9 cellular contexts compared by ENCODE assay signal in the genomic region with DNA sequence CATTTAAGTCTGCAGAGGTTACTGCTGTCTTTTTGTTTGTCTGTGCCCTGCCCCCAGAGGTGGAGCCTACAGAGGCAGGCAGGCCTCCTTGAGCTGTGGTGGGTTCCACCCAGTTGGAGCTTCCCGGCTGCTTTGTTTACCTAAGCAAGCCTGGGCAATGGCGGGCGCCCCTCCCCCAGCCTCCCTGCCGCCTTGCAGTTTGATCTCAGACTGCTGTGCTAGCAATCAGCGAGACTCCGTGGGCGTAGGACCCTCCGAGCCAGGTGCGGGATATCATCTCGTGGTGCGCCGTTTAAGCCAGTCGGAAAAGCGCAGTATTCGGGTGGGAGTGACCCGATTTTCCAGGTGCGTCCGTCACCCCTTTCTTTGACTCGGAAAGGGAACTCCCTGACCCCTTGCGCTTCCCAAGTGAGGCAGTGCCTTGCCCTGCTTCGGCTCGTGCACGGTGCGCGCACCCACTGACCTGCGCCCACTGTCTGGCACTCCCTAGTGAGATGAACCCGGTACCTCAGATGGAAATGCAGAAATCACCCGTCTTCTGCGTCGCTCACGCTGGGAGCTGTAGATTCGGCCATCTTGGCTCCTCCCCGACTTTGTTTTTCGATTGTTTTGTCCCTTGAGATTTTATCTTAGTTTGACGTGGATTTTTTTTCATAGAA. TPM values are rescaled to one million over a fixed set of nuclear protein-coding genes. Genes with fewer than 3 reads are reported as not detected.
DNase-seq lines count a peak whose midpoint lies in the region; ATAC-seq and TF ChIP-seq lines count a peak whose summit lies in the region.
"Not testable (repeated sequence)": the region's sequence is repeated elsewhere in the genome, so short reads cannot be mapped to it uniquely, and the experiment has no call there.
"Had no signal": no experiment of that assay in that cellular context is flagged by ENCODE, and none has a peak within 500 bp of the region (broad histone marks: within the 10 kb centered on the region; RNA-seq: fewer than 3 reads in every experiment).

No MANE protein-coding gene starts in this region.

- H3K79me2 ChIP-seq in neural progenitor cell (ENCODE audit: low read depth), result peaks cover 48% of the 10 kb centered on the region

- DNase-seq in ACHN, result peak; percentile 35
- DNase-seq in NCI-H1694 (lab: John Stamatoyannopoulos, UW), result peak; percentile 34
- DNase-seq in NCI-H69 (lab: John Stamatoyannopoulos, UW), result peak; percentile 58
- not testable (repeated sequence) for DNase-seq in WTC11 (ENCODE audit: low spot score); neural progenitor cell (ENCODE audit: low spot score)
- peak; percentile 20 for DNase-seq in colonic mucosa

- H3K4me3 ChIP-seq in HEK293 (ENCODE audit: low read depth, low read length), result not testable (repeated sequence)
- H3K4me3 ChIP-seq in colonic mucosa, result peak overlapping the region; percentile 9
- H3K4me3 ChIP-seq in iPS-18a (ENCODE audit: low read length), result peak overlapping the region; percentile 74
- H3K4me3 ChIP-seq in neural progenitor cell, result peak overlapping the region; percentile 54

- not testable (repeated sequence) for H4K20me1 ChIP-seq in neural progenitor cell (ENCODE audit: low read depth)

- CTCF ChIA-PET in HEK293 (lab: Yijun Ruan, JAX), result not testable (repeated sequence)
- CTCF ChIA-PET in WTC11 (lab: Charles Lee), result interaction anchor here (0.6 kb wide), 1 partner anchor 146 kb away, joined by 3 read pairs; no protein-coding TSS in a partner anchor

- H3K4me1 ChIP-seq in HEK293 (ENCODE audit: control insufficient read depth, insufficient read depth, low read length); colonic mucosa; iPS-18a (ENCODE audit: control insufficient read depth, low read depth, low read length): not testable (repeated sequence)
- H3K4me1 ChIP-seq in neural progenitor cell, result peaks cover 12% of the 10 kb centered on the region

- peaks cover 22% of the 10 kb centered on the region for H3K9me3 Mint-ChIP-seq in WTC11
- H3K9me3 Mint-ChIP-seq in neural progenitor cell, result not testable (repeated sequence)

- not testable (repeated sequence) for H3K9me3 ChIP-seq in HEK293 (ENCODE audit: control insufficient read depth, insufficient read depth, low read depth, low read length); colonic mucosa; iPS-18a (ENCODE audit: control insufficient read depth, low read depth, low read length); neural progenitor cell (ENCODE audit: low read depth)

- H3F3A ChIP-seq in neural progenitor cell (ENCODE audit: low read depth), result peaks cover 19% of the 10 kb centered on the region

- peaks cover 43% of the 10 kb centered on the region for H3K4me1 Mint-ChIP-seq in WTC11
- not testable (repeated sequence) for H3K4me1 Mint-ChIP-seq in neural progenitor cell

- not testable (repeated sequence) for H3K27me3 Mint-ChIP-seq in WTC11 (ENCODE audit: low read depth); neural progenitor cell (ENCODE audit: insufficient read depth, low read depth)

- H3K9ac ChIP-seq in colonic mucosa (ENCODE audit: low read depth in 2 of 2, low read length in 2 of 2); neural progenitor cell: not testable (repeated sequence)
- H3K9ac ChIP-seq in iPS-18a (ENCODE audit: low read length), result peak overlapping the region; percentile 85

- not testable (repeated sequence) for H3K27me3 ChIP-seq in colonic mucosa; iPS-18a (ENCODE audit: control insufficient read depth, insufficient read depth, low read length); neural progenitor cell

- peak overlapping the region; percentile 1 for H2AFZ ChIP-seq in neural progenitor cell (replicated peaks)

- not testable (repeated sequence) for H3K36me3 ChIP-seq in HEK293 (ENCODE audit: control insufficient read depth in 2 of 2, insufficient read depth in 1 of 2, low read length in 2 of 2); colonic mucosa; iPS-18a (ENCODE audit: control insufficient read depth, low read depth, low read length); neural progenitor cell

- not testable (repeated sequence) for ATAC-seq in WTC11

- peak overlapping the region; percentile 79 for H3K4me2 ChIP-seq in neural progenitor cell

- peaks cover 36% of the 10 kb centered on the region for H3K36me3 Mint-ChIP-seq in WTC11
- not testable (repeated sequence) for H3K36me3 Mint-ChIP-seq in neural progenitor cell

- H3K27ac ChIP-seq in HEK293 (ENCODE audit: extremely low read depth, low read depth, low read length) (peak overlapping the region; percentile 77), iPS-18a (ENCODE audit: low read length) (peak overlapping the region; percentile 34), neural progenitor cell (peak overlapping the region; percentile 70)
- not testable (repeated sequence) for H3K27ac ChIP-seq in colonic mucosa

- peak overlapping the region; percentile 86 for H3K27ac Mint-ChIP-seq in WTC11
- H3K27ac Mint-ChIP-seq in neural progenitor cell, result peak overlapping the region; percentile 47

- intact Hi-C loops in colonic mucosa (cut with DNase I), result not testable (repeated sequence)

- POLR2A ChIA-PET in HEK293 (lab: Yijun Ruan, JAX); WTC11 (lab: Charles Lee): not testable (repeated sequence)

- peak; percentile 19 for TF ChIP-seq CTCF in HEK293 (tag by site-specific recombination; IDR thresholded peaks at IDR 0.05)
- TF ChIP-seq CTCF in WTC11 (IDR thresholded peaks at IDR 0.05); colonic mucosa (IDR thresholded peaks at IDR 0.05); neural progenitor cell (IDR thresholded peaks at IDR 0.05): not testable (repeated sequence)

- H3K4me3 Mint-ChIP-seq in WTC11 (peak overlapping the region; percentile 74), neural progenitor cell (peak overlapping the region; percentile 83)

- in situ Hi-C loops in ACHN (cut with HindIII; ENCODE audit: low pct_ligation_motif_present, low pct_unique_long_range_greater_than_20kb, low sequenced_read_pairs), result not testable (repeated sequence)

TF ChIP-seq in HEK293, 187 proteins besides CTCF, POLR2A, EP300 and RAD21 (continues in another document):
- TF ChIP-seq ZEB2 (tag by site-specific recombination; IDR thresholded peaks at IDR 0.05) (peak; percentile 82), SP7 (tag by site-specific recombination; IDR thresholded peaks at IDR 0.05) (peak; percentile 50; the same call in 1 of the 2 replicates), ZNF610 (tag by site-specific recombination; IDR thresholded peaks at IDR 0.05; ENCODE audit: borderline replicate concordance) (0 out of 2 replicates have a peak, but pooled peaks have one; percentile 34), ZNF501 (tag by site-specific recombination; IDR thresholded peaks at IDR 0.05) (peak; percentile 86), ZBTB8A (tag by site-specific recombination; IDR thresholded peaks at IDR 0.05) (peak; percentile 73), BCL11A (tag by site-specific recombination; IDR thresholded peaks at IDR 0.05; ENCODE audit: low read depth) (0 out of 2 replicates have a peak, but pooled peaks have one; percentile 10), OSR2 (tag by site-specific recombination; IDR thresholded peaks at IDR 0.05) (peak; percentile 8; the same call in 1 of the 2 replicates), KLF10 (tag by site-specific recombination; IDR thresholded peaks at IDR 0.05) (0 out of 2 replicates have a peak, but pooled peaks have one; percentile 37)
- TF ChIP-seq, protein P1, sequence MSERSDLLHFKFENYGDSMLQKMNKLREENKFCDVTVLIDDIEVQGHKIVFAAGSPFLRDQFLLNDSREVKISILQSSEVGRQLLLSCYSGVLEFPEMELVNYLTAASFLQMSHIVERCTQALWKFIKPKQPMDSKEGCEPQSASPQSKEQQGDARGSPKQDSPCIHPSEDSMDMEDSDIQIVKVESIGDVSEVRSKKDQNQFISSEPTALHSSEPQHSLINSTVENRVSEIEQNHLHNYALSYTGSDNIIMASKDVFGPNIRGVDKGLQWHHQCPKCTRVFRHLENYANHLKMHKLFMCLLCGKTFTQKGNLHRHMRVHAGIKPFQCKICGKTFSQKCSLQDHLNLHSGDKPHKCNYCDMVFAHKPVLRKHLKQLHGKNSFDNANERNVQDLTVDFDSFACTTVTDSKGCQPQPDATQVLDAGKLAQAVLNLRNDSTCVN (tag by site-specific recombination; optimal IDR thresholded peaks at IDR 0.05), result peak; percentile 92

RNA-seq across cellular contexts. Expression of a gene that starts 52.0 kb away (rescaled TPM):
- total RNA-seq in WTC11 (2021) (66.7 to 93.7 TPM (median 67.7 TPM) in 3 replicates), colonic mucosa (10 to 100 TPM; 28.4 to 85.4 TPM), neural progenitor cell (ENCODE audit: low replicate concordance) (43.2 and 71.6 TPM in 2 replicates)

RNA-seq across cellular contexts. Expression of a gene that starts 52.1 kb away (rescaled TPM):
- total RNA-seq in WTC11 (2021) (0.27 to 0.78 TPM (median 0.42 TPM) in 3 replicates), colonic mucosa (under 1 TPM in 1 of 2 donors, not detected in 1; 0.66 TPM), neural progenitor cell (ENCODE audit: low replicate concordance) (0.40 and 0.97 TPM in 2 replicates)
- total RNA-seq: Peyer's patch had no signal
